In the genomic region with DNA sequence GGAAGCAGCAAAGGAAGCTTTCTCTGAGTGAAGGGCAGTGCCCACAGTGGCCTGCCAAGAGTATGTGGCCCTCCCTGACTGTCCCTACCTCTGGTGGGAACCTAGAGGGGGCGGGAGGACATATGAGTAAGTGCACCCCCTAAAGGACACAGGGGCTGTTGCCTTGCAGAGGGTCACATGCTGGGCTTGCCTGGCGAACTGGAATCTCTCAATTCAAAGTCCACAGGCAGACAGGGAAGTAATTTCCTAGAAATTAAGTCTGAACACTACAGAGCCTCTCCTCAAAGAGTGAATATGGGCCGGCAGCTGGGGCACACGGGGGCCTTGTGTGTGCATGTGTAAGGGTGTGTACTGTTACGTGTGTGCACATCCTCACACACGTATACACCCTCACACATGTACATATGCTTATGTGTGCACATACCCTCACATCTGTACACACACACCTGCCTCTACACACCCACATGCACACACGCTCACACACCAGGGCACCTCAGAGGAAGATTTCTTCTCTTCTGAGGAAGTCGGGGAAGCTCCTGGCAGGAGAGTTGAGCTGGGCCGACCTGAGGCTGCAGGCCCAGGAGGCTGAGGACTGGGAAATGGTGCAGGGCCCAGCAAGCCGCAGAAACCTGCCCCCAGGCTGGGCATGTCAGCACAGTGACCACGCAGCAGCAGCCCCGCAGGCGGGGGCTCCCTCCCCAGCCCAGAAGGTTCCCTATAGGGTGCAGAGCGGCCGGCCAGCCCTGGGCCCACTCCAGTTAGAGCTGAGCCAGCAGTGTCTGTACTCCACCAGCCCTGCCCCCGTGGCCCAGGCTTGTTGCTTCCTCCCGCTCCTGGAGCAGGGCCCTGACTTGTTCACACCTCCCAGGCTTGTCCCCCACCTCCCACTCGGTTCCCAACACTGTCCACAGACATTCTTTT, we compare ENCODE assay signal across 1 cellular context.
TF ChIP-seq lines count a peak whose summit lies in the region.

No MANE protein-coding gene starts in this region.

TF ChIP-seq in GM23338, 12 proteins besides CTCF, POLR2A, EP300 and RAD21 (continued from another document):
- TF ChIP-seq, protein P1, sequence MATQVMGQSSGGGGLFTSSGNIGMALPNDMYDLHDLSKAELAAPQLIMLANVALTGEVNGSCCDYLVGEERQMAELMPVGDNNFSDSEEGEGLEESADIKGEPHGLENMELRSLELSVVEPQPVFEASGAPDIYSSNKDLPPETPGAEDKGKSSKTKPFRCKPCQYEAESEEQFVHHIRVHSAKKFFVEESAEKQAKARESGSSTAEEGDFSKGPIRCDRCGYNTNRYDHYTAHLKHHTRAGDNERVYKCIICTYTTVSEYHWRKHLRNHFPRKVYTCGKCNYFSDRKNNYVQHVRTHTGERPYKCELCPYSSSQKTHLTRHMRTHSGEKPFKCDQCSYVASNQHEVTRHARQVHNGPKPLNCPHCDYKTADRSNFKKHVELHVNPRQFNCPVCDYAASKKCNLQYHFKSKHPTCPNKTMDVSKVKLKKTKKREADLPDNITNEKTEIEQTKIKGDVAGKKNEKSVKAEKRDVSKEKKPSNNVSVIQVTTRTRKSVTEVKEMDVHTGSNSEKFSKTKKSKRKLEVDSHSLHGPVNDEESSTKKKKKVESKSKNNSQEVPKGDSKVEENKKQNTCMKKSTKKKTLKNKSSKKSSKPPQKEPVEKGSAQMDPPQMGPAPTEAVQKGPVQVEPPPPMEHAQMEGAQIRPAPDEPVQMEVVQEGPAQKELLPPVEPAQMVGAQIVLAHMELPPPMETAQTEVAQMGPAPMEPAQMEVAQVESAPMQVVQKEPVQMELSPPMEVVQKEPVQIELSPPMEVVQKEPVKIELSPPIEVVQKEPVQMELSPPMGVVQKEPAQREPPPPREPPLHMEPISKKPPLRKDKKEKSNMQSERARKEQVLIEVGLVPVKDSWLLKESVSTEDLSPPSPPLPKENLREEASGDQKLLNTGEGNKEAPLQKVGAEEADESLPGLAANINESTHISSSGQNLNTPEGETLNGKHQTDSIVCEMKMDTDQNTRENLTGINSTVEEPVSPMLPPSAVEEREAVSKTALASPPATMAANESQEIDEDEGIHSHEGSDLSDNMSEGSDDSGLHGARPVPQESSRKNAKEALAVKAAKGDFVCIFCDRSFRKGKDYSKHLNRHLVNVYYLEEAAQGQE (IDR thresholded peaks at IDR 0.05; ENCODE audit: unreplicated experiment): no peak
- TF ChIP-seq EZH2 (IDR thresholded peaks at IDR 0.05; ENCODE audit: low read depth, unreplicated experiment): no peak
- no peak for TF ChIP-seq POLR2AphosphoS5 (IDR thresholded peaks at IDR 0.05; ENCODE audit: low read depth)
- no peak for TF ChIP-seq NANOG (IDR thresholded peaks at IDR 0.05; ENCODE audit: borderline replicate concordance)
- TF ChIP-seq ZNF114 (CRISPR knock-in tag; IDR thresholded peaks at IDR 0.05): no peak
- no peak for TF ChIP-seq STAT1 (IDR thresholded peaks at IDR 0.05; ENCODE audit: unreplicated experiment)
- TF ChIP-seq ZNF331 (CRISPR knock-in tag; IDR thresholded peaks at IDR 0.05; ENCODE audit: low read depth): no peak
